1 cellular context compared by ENCODE assay signal in the genomic region with DNA sequence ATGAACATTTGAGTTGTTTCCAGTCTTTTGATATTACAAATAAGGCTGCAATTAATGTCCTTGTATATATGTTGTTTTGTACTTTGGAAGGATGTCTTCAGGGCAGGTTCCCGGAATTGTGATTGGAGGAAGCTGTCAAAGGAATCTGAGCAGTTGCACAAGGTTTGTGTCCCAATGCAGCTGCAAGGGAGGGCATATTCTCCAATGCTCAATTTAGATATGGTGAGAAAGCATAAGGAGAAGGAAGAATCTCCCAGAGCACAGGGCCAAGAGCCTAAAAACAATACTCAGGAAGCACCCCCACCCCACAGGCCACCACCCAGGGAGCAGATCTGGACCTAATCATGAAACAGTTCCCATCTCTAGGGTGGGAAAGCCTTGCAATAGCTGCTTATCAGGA.
TF ChIP-seq lines count a peak whose summit lies in the region.

No MANE protein-coding gene starts in this region.

TF ChIP-seq in HepG2, 621 proteins besides CTCF, POLR2A, EP300 and RAD21 (continued from another document):
- TF ChIP-seq, protein P1, sequence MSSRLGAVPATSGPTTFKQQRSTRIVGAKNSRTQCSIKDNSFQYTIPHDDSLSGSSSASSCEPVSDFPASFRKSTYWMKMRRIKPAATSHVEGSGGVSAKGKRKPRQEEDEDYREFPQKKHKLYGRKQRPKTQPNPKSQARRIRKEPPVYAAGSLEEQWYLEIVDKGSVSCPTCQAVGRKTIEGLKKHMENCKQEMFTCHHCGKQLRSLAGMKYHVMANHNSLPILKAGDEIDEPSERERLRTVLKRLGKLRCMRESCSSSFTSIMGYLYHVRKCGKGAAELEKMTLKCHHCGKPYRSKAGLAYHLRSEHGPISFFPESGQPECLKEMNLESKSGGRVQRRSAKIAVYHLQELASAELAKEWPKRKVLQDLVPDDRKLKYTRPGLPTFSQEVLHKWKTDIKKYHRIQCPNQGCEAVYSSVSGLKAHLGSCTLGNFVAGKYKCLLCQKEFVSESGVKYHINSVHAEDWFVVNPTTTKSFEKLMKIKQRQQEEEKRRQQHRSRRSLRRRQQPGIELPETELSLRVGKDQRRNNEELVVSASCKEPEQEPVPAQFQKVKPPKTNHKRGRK (CRISPR knock-in tag; IDR thresholded peaks at IDR 0.05), result no peak
TF ChIP-seq in HepG2: peak in this region for 0.
